ENCODE assay signal across 10 cellular contexts in genomic region chr4:76526585-76526990, GRCh38.
DNase-seq lines count a peak whose midpoint lies in the region; ATAC-seq and TF ChIP-seq lines count a peak whose summit lies in the region.
"Had no signal": no experiment of that assay in that cellular context is flagged by ENCODE, and none has a peak within 500 bp of the region (broad histone marks: within the 10 kb centered on the region; RNA-seq: fewer than 3 reads in every experiment).

No MANE protein-coding gene starts in this region.

- DNase-seq in T47D (ENCODE audit: low read depth in 1 of 2, low spot score in 1 of 2) (peak; percentile 18 to 91), left lobe of liver (ENCODE audit: low spot score) (peak; percentile 51), Kasumi-1 (lab: John Stamatoyannopoulos, UW) (no peak)
- DNase-seq in activated naive CD8-positive, alpha-beta T cell treated with anti-CD3 and anti-CD28 coated beads, Interleukin-2, amount 50 U/mL, for 24 hours: no peak
- DNase-seq: hippocampal formation, NCI-H446 had no signal

- no peak overlapping the region for H3K4me2 ChIP-seq in Loucy (ENCODE audit: low read depth, low read length, poor library complexity, severe bottlenecking)

- H3K36me3 ChIP-seq in Loucy (ENCODE audit: insufficient read depth, low read length): no peaks in the 10 kb centered on the region

- no peaks in the 10 kb centered on the region for H3K9me3 Mint-ChIP-seq in activated naive CD8-positive, alpha-beta T cell treated with anti-CD3 and anti-CD28 coated beads, Interleukin-2, amount 50 U/mL, for 24 hours

- no peaks in the 10 kb centered on the region for H3K9me2 ChIP-seq in Loucy (replicated peaks; ENCODE audit: low read depth, low read length)

- H3K36me3 Mint-ChIP-seq in activated naive CD8-positive, alpha-beta T cell treated with anti-CD3 and anti-CD28 coated beads, Interleukin-2, amount 50 U/mL, for 24 hours (ENCODE audit: low read depth): no peaks in the 10 kb centered on the region

- no peaks in the 10 kb centered on the region for H4K20me1 ChIP-seq in Loucy (ENCODE audit: insufficient read depth, low read length, poor library complexity, severe bottlenecking)

- in situ Hi-C loops in T47D (cut with HindIII; ENCODE audit: low pct_unique_long_range_greater_than_20kb, low sequenced_read_pairs): no loop called here

- H3K27me3 Mint-ChIP-seq in activated naive CD8-positive, alpha-beta T cell treated with anti-CD3 and anti-CD28 coated beads, Interleukin-2, amount 50 U/mL, for 24 hours: peaks cover 11% of the 10 kb centered on the region

- ATAC-seq in left lobe of liver: peak; percentile 89
- no peak for ATAC-seq in GM19467 (IDR thresholded peaks at IDR 0.05; ENCODE audit: unreplicated experiment)
- no peak for ATAC-seq in HG03108 (IDR thresholded peaks at IDR 0.05; ENCODE audit: unreplicated experiment)
- no peak for ATAC-seq in activated naive CD8-positive, alpha-beta T cell treated with anti-CD3 and anti-CD28 coated beads, Interleukin-2, amount 50 U/mL, for 24 hours

- no peak overlapping the region for H3K9ac ChIP-seq in Loucy (ENCODE audit: low read depth, low read length, poor library complexity, severe bottlenecking)

- H3K4me3 ChIP-seq in Loucy (ENCODE audit: low read length, poor library complexity, severe bottlenecking): no peak overlapping the region

- TF ChIP-seq CTCF in 22Rv1 (IDR thresholded peaks at IDR 0.05) (no peak), Loucy (conservative IDR thresholded peaks at IDR 0.05; ENCODE audit: low read length) (no peak)

- H3F3A ChIP-seq in Loucy (ENCODE audit: low read depth): no peaks in the 10 kb centered on the region

- no peaks in the 10 kb centered on the region for H3K4me1 Mint-ChIP-seq in activated naive CD8-positive, alpha-beta T cell treated with anti-CD3 and anti-CD28 coated beads, Interleukin-2, amount 50 U/mL, for 24 hours

- no peak overlapping the region for H3K27ac Mint-ChIP-seq in activated naive CD8-positive, alpha-beta T cell treated with anti-CD3 and anti-CD28 coated beads, Interleukin-2, amount 50 U/mL, for 24 hours

- peak overlapping the region; percentile 71 for H3K27ac ChIP-seq in 22Rv1

- H2AFZ ChIP-seq in Loucy (ENCODE audit: low read length): peak overlapping the region; percentile 1; the same call in 1 of the 2 replicates

- no peaks in the 10 kb centered on the region for H3K79me2 ChIP-seq in Loucy (ENCODE audit: insufficient read depth, low read length)

- H3K27me3 ChIP-seq in Loucy (ENCODE audit: insufficient read depth, low read length, poor library complexity, severe bottlenecking): no peaks in the 10 kb centered on the region

- H3K4me3 Mint-ChIP-seq in activated naive CD8-positive, alpha-beta T cell treated with anti-CD3 and anti-CD28 coated beads, Interleukin-2, amount 50 U/mL, for 24 hours: no peak overlapping the region

- no peaks in the 10 kb centered on the region for H3K9me3 ChIP-seq in Loucy (ENCODE audit: insufficient read depth, low read depth, low read length)

- H3K4me1 ChIP-seq in Loucy (ENCODE audit: insufficient read depth, low read length, poor library complexity, severe bottlenecking): no peaks in the 10 kb centered on the region

Comparison
In these comparisons a context has a peak if more than half of its experiments do, and no peak if none do; other contexts are left out.
1. DNase-seq: peak in T47D (2 of 2) and left lobe of liver (single experiment); none in activated naive CD8-positive, alpha-beta T cell treated with anti-CD3 and anti-CD28 coated beads, Interleukin-2, amount 50 U/mL, for 24 hours (single experiment) and Kasumi-1 (0 of 2).